In genomic region chr16:47160422-47160821, GRCh38 we compare ENCODE assay signal across 34 cellular contexts.
"Had no signal": no experiment of that assay in that cellular context is flagged by ENCODE, and none has a peak within 500 bp of the region (broad histone marks: within the 10 kb centered on the region; RNA-seq: fewer than 3 reads in every experiment).

No MANE protein-coding gene starts in this region.

- H3K4me3 ChIP-seq: adrenal gland, ascending aorta, body of pancreas, breast epithelium, cardiac muscle cell had no signal

- DNase-seq: activated effector memory CD4-positive, alpha-beta T cell treated with anti-CD3 and anti-CD28 coated beads, Interleukin-2, amount 50 U/mL, for 16 hours; activated effector memory CD4-positive, alpha-beta T cell treated with Interleukin-2 at 50 U/mL for 16 hours; activated gamma-delta T cell; activated gamma-delta T cell treated with Interleukin-2 at 50 U/mL for 16 hours; activated naive CD4-positive, alpha-beta T cell; activated naive CD4-positive, alpha-beta T cell treated with anti-CD3 and anti-CD28 coated beads for 36 hours; activated naive CD4-positive, alpha-beta T cell treated with anti-CD3 and anti-CD28 coated beads, Interleukin-2, amount 10 ng/mL, durations not matched to agents 7 days and 5 days; activated naive CD4-positive, alpha-beta T cell treated with anti-CD3 and anti-CD28 coated beads, Interleukin-2, amount 50 U/mL, for 16 hours; activated naive CD4-positive, alpha-beta T cell treated with Interleukin-2 at 50 U/mL for 16 hours; activated naive CD8-positive, alpha-beta T cell treated with anti-CD3 and anti-CD28 coated beads for 36 hours; activated naive CD8-positive, alpha-beta T cell treated with anti-CD3 and anti-CD28 coated beads, Interleukin-2, amount 10 ng/mL, durations not matched to agents 7 days and 5 days; activated naive CD8-positive, alpha-beta T cell treated with anti-CD3 and anti-CD28 coated beads, Interleukin-2, amount 50 U/mL, for 24 hours; activated T-cell treated with anti-CD3 and anti-CD28 coated beads, Interleukin-2, amount 50 U/mL, for 1 hour; activated T-cell treated with anti-CD3 and anti-CD28 coated beads, Interleukin-2, amount 50 U/mL, for 24 hours; activated T-cell treated with anti-CD3 and anti-CD28 coated beads, Interleukin-2, amount 50 U/mL, for 4 hours; activated T-cell treated with anti-CD3 and anti-CD28 coated beads, Interleukin-2, amount 50 U/mL, for 48 hours; activated T-cell treated with anti-CD3 and anti-CD28 coated beads, Interleukin-2, amount 50 U/mL, for 72 hours; adrenal gland; amniotic stem cell; amygdala; anterior cingulate cortex; aorta; body of pancreas; brain microvascular endothelial cell; caudate nucleus; central memory CD4-positive, alpha-beta T cell; cerebellar nuclear complex had no signal

- H3K27ac ChIP-seq: adrenal gland, ascending aorta, body of pancreas, brain microvascular endothelial cell, breast epithelium, cardiac muscle cell had no signal

- ATAC-seq: activated naive CD4-positive, alpha-beta T cell treated with anti-CD3 and anti-CD28 coated beads, Interleukin-2, amount 50 U/mL, for 72 hours; activated naive CD8-positive, alpha-beta T cell treated with anti-CD3 and anti-CD28 coated beads, Interleukin-2, amount 50 U/mL, for 24 hours; activated T-cell treated with anti-CD3 and anti-CD28 coated beads, Interleukin-2, amount 50 U/mL, for 4 hours; activated T-cell treated with anti-CD3 and anti-CD28 coated beads, Interleukin-2, amount 50 U/mL, for 72 hours; activated T-helper 17 cell treated with anti-CD3 and anti-CD28 coated beads, Interleukin-2, amount 50 U/mL, for 72 hours; body of pancreas had no signal

- H3K4me1 ChIP-seq: adrenal gland, ascending aorta, body of pancreas, breast epithelium had no signal

- H3K27me3 ChIP-seq: adrenal gland, ascending aorta, body of pancreas, brain microvascular endothelial cell, breast epithelium, cardiac muscle cell had no signal

- H3K9me3 ChIP-seq: ascending aorta, body of pancreas, breast epithelium had no signal

- FAIRE-seq: astrocyte, bronchial epithelial cell had no signal

- H3K36me3 ChIP-seq: adrenal gland, brain microvascular endothelial cell, breast epithelium had no signal
